8 cellular contexts compared by ENCODE assay signal in genomic region chr12:49567611-49568441, GRCh38. TPM values are rescaled to one million over a fixed set of nuclear protein-coding genes. Genes with fewer than 3 reads are reported as not detected.
DNase-seq lines count a peak whose midpoint lies in the region; ATAC-seq and TF ChIP-seq lines count a peak whose summit lies in the region.

A gene with protein sequence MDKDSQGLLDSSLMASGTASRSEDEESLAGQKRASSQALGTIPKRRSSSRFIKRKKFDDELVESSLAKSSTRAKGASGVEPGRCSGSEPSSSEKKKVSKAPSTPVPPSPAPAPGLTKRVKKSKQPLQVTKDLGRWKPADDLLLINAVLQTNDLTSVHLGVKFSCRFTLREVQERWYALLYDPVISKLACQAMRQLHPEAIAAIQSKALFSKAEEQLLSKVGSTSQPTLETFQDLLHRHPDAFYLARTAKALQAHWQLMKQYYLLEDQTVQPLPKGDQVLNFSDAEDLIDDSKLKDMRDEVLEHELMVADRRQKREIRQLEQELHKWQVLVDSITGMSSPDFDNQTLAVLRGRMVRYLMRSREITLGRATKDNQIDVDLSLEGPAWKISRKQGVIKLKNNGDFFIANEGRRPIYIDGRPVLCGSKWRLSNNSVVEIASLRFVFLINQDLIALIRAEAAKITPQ (minus strand): TSS chr12:49568142. CDS start chr12:49566731, 1,411 bp downstream.

- H2AFZ ChIP-seq in osteoblast (ENCODE audit: low read length): peak within 1 kb of the TSS; percentile 92

- H3K27ac ChIP-seq in osteoblast (ENCODE audit: low read depth, low read length): peak within 1 kb of the TSS; percentile 92
- peak within 1 kb of the TSS; percentile 70 to 80 for H3K27ac ChIP-seq in thoracic aorta

- TF ChIP-seq CTCF in HFFc6 (IDR thresholded peaks at IDR 0.05): no peak
- no peak for TF ChIP-seq CTCF in osteoblast (IDR thresholded peaks at IDR 0.05; ENCODE audit: extremely low read depth, low read depth, low read length)
- no peak for TF ChIP-seq CTCF in thoracic aorta (IDR thresholded peaks at IDR 0.05)

- H3K4me2 ChIP-seq in osteoblast (ENCODE audit: insufficient read depth, low read length): peak within 1 kb of the TSS; percentile 81

- H3K79me2 ChIP-seq in osteoblast (ENCODE audit: insufficient read depth, low read length): peaks cover 56% of the 10 kb centered on the region

- H3K4me1 ChIP-seq in osteoblast (ENCODE audit: insufficient read depth, low read length) (peaks cover 14% of the 10 kb centered on the region), thoracic aorta (ENCODE audit: control insufficient read depth in 1 of 2, low read depth in 2 of 2) (peaks cover 12 to 24% of the 10 kb centered on the region in 2 donors)

- peak; percentile 88 for ATAC-seq in SK-N-SH treated with all-trans-retinoic acid at 6 μM for 48 hours
- peak; percentile 94 to 95 for ATAC-seq in activated naive CD4-positive, alpha-beta T cell treated with anti-CD3 and anti-CD28 coated beads, Interleukin-2, amount 50 U/mL, for 72 hours
- peak; percentile 82 for ATAC-seq in thoracic aorta (ENCODE audit: insufficient number of reproducible peaks, low FRiP score, low read depth)

- H4K20me1 ChIP-seq in osteoblast (ENCODE audit: insufficient read depth, low read length): no peaks in the 10 kb centered on the region

- peak within 1 kb of the TSS; percentile 98 for H3K4me3 Mint-ChIP-seq in HFFc6

- H3K27me3 ChIP-seq in osteoblast (ENCODE audit: insufficient read depth, low read length) (no peaks in the 10 kb centered on the region), thoracic aorta (replicated peaks; ENCODE audit: insufficient read depth) (no peaks in the 10 kb centered on the region)

- H3K4me3 ChIP-seq in osteoblast (ENCODE audit: insufficient read depth, low read length) (peak within 1 kb of the TSS; percentile 87), thoracic aorta (peak within 1 kb of the TSS; percentile 95)

- DNase-seq in GM04503 (ENCODE audit: low read depth): peak; percentile 44
- DNase-seq in HFFc6: peak; percentile 85
- peak; percentile 70 for DNase-seq in NCI-H1092 (lab: John Stamatoyannopoulos, UW)
- DNase-seq in activated naive CD4-positive, alpha-beta T cell treated with anti-CD3 and anti-CD28 coated beads, Interleukin-2, amount 50 U/mL, for 72 hours (ENCODE audit: low spot score in 2 of 2): peak; percentile 90
- DNase-seq in glomerular visceral epithelial cell (ENCODE audit: extremely low spot score): peak; percentile 88
- peak; percentile 99 for DNase-seq in osteoblast (ENCODE audit: insufficient read length, low spot score, missing footprints)
- DNase-seq in thoracic aorta (ENCODE audit: low spot score): peak; percentile 52

- peak within 1 kb of the TSS; percentile 99 for H3K27ac Mint-ChIP-seq in HFFc6
- H3K27ac Mint-ChIP-seq in activated naive CD4-positive, alpha-beta T cell treated with anti-CD3 and anti-CD28 coated beads, Interleukin-2, amount 50 U/mL, for 72 hours: peak within 1 kb of the TSS; percentile 96 to 100

- H3K36me3 ChIP-seq in osteoblast (ENCODE audit: insufficient read depth, low read length) (peaks cover 20% of the 10 kb centered on the region), thoracic aorta (peaks cover 19% of the 10 kb centered on the region)

- peaks cover 12% of the 10 kb centered on the region; the same call in 1 of the 2 replicates for H3K36me3 Mint-ChIP-seq in HFFc6 (ENCODE audit: low read depth)
- peaks cover 16 to 17% of the 10 kb centered on the region in 2 donors for H3K36me3 Mint-ChIP-seq in activated naive CD4-positive, alpha-beta T cell treated with anti-CD3 and anti-CD28 coated beads, Interleukin-2, amount 50 U/mL, for 72 hours

- H3K27me3 Mint-ChIP-seq in HFFc6 (ENCODE audit: insufficient read depth): peaks cover 2% of the 10 kb centered on the region; the same call in 1 of the 2 replicates

- H3K9me3 Mint-ChIP-seq in HFFc6: no peaks in the 10 kb centered on the region
- no peaks in the 10 kb centered on the region for H3K9me3 Mint-ChIP-seq in activated naive CD4-positive, alpha-beta T cell treated with anti-CD3 and anti-CD28 coated beads, Interleukin-2, amount 50 U/mL, for 72 hours

- H3K9me3 ChIP-seq in osteoblast (ENCODE audit: low read depth, low read length) (no peaks in the 10 kb centered on the region), thoracic aorta (no peaks in the 10 kb centered on the region)

- peaks cover 12% of the 10 kb centered on the region for H3K4me1 Mint-ChIP-seq in HFFc6 (ENCODE audit: low read depth)

TF ChIP-seq in SK-N-SH treated with all-trans-retinoic acid at 6 μM for 48 hours, 23 proteins besides CTCF, POLR2A, EP300 and RAD21 (continues in another document):
- TF ChIP-seq CSDC2 (CRISPR knock-in tag; IDR thresholded peaks at IDR 0.05): no peak
- no peak for TF ChIP-seq ZNF70 (CRISPR knock-in tag; IDR thresholded peaks at IDR 0.05)
- TF ChIP-seq BACH2 (CRISPR knock-in tag; IDR thresholded peaks at IDR 0.05; ENCODE audit: borderline replicate concordance): no peak
- TF ChIP-seq RARB (CRISPR knock-in tag; IDR thresholded peaks at IDR 0.05): no peak
- TF ChIP-seq SNAI2 (CRISPR knock-in tag; IDR thresholded peaks at IDR 0.05): no peak
- TF ChIP-seq PATZ1 (CRISPR knock-in tag; IDR thresholded peaks at IDR 0.05; ENCODE audit: borderline replicate concordance): no peak
- no peak for TF ChIP-seq CREB5 (CRISPR knock-in tag; IDR thresholded peaks at IDR 0.05; ENCODE audit: low read depth)
- TF ChIP-seq ZNF8 (CRISPR knock-in tag; IDR thresholded peaks at IDR 0.05): no peak
- no peak for TF ChIP-seq POU6F1 (CRISPR knock-in tag; IDR thresholded peaks at IDR 0.05; ENCODE audit: borderline replicate concordance, low read depth)
- TF ChIP-seq OSR1 (CRISPR knock-in tag; IDR thresholded peaks at IDR 0.05): no peak
- no peak for TF ChIP-seq TOX (CRISPR knock-in tag; IDR thresholded peaks at IDR 0.05; ENCODE audit: borderline replicate concordance)
- no peak for TF ChIP-seq ISL1 (CRISPR knock-in tag; IDR thresholded peaks at IDR 0.05)

RNA-seq across cellular contexts. Expression of the gene that starts here (rescaled TPM):
- total RNA-seq in HFFc6 (2021; fragmentation: NEBNext Ultra II Directional; extraction: Animal tissue kit (Norgen Biotek cat#: 25700)): 10 to 100 TPM; 46.2 to 59.8 (median 55.4) TPM
- total RNA-seq in activated naive CD4-positive, alpha-beta T cell treated with anti-CD3 and anti-CD28 coated beads, Interleukin-2, amount 50 U/mL, for 72 hours: 10 to 100 TPM; 62.8 to 70.5 TPM
- total RNA-seq in osteoblast (51.0 and 56.5 TPM in 2 replicates), thoracic aorta (10 to 100 TPM; 46.6 TPM)

Comparison
In these comparisons a context has a peak if more than half of its experiments do, and no peak if none do; other contexts are left out.
1. Peak in every context shown above with its lines: DNase-seq, ATAC-seq, H3K4me3 ChIP-seq and H3K27ac ChIP-seq.
2. DNase-seq: peak in every context shown above with its lines; median percentile 99 in osteoblast; 90 in activated naive CD4-positive, alpha-beta T cell treated with anti-CD3 and anti-CD28 coated beads, Interleukin-2, amount 50 U/mL, for 72 hours; 88 in glomerular visceral epithelial cell; 85 in HFFc6; 70 in NCI-H1092; 52 in thoracic aorta; 44 in GM04503.